In genomic region chr6:133101790-133102189, GRCh38 we compare ENCODE assay signal across 1 cellular context.
TF ChIP-seq lines count a peak whose summit lies in the region.

No MANE protein-coding gene starts in this region.

TF ChIP-seq in IMR-90, 13 proteins besides CTCF, POLR2A, EP300 and RAD21 (continued from another document):
- no peak for TF ChIP-seq MAZ (IDR thresholded peaks at IDR 0.05; ENCODE audit: borderline replicate concordance, low read depth, low read length)
- no peak for TF ChIP-seq CHD1 (IDR thresholded peaks at IDR 0.05; ENCODE audit: low read depth, low read length)
- no peak for TF ChIP-seq RCOR1 (IDR thresholded peaks at IDR 0.05; ENCODE audit: insufficient replicate concordance, low read length)
- no peak for TF ChIP-seq NFE2L2 (IDR thresholded peaks at IDR 0.05; ENCODE audit: low read depth, low read length)
- no peak for TF ChIP-seq CEBPB (IDR thresholded peaks at IDR 0.05; ENCODE audit: low read depth, low read length)
- TF ChIP-seq SMC3 (IDR thresholded peaks at IDR 0.05; ENCODE audit: low read depth, low read length) = no peak
- TF ChIP-seq BHLHE40 (IDR thresholded peaks at IDR 0.05; ENCODE audit: low read depth, low read length) = no peak
- TF ChIP-seq USF2 (IDR thresholded peaks at IDR 0.05; ENCODE audit: low read depth, low read length) = no peak
- TF ChIP-seq MXI1 (IDR thresholded peaks at IDR 0.05; ENCODE audit: borderline replicate concordance, low read depth, low read length) = no peak
- no peak for TF ChIP-seq FOS (IDR thresholded peaks at IDR 0.05; ENCODE audit: low read depth, low read length)
- no peak for TF ChIP-seq MAFK (IDR thresholded peaks at IDR 0.05; ENCODE audit: low read depth, low read length)
- no peak for TF ChIP-seq RFX5 (IDR thresholded peaks at IDR 0.05; ENCODE audit: low read depth, low read length)
